ENCODE assay signal across 8 cellular contexts in the genomic region with DNA sequence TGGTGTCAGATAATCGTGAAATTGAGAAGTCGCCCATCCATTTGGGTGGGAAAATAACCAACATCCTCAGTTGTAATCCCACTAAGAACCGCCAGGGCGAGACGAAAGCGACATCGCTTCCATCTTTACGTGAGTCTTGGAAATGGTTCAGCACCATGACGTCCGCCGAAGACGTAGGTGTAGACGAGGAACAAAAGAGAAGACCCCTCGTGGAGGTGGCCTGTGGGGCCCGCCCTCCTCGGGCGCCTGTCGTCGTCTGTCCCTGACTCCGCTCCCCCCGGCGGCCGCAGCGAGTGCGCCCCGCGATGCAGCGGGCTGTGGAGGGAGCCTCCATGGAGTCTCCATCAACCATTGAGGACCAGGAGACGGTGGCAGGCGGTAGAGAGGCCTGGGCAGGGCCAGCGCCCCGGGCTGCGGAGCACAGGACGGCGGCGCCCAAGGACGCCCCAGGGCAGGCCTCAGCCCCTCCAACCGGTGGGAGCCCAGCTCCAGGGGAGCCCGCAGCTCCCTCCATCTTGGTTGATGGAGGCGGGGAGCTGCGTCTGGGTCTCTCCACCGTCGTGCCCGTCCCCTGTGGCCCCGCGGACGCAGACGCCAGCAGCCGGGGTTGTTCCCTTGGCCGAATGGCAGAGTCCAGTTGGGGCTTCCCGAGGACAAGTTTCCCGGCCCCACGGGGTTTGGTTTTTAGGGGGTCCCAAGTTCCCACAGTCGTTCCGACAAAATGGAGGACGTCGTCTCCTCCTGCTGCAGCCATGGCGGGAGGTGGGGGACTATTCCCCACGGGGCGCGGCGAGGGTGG. TPM values are rescaled to one million over a fixed set of nuclear protein-coding genes. Genes with fewer than 3 reads are reported as not detected.
A peak's percentile ranks its signal among the peaks of the same experiment; 100 is the strongest.
DNase-seq lines count a peak whose midpoint lies in the region; ATAC-seq and TF ChIP-seq lines count a peak whose summit lies in the region.

No MANE protein-coding gene starts in this region.

- H3K9me3 Mint-ChIP-seq in CD4-positive, CD25-positive, alpha-beta regulatory T cell: peaks cover 0 to 2% (median 0%) of the 10 kb centered on the region in 7 donors

- WGBS in stomach, 5 donors: 1 to 3% (median 2%) methylated on average over 28 to 62 of the region's 62 CpGs

- intact Hi-C loops in stomach (cut with DNase I; ENCODE audit: low total_unique reads): no loop called here

- H3K4me3 ChIP-seq in CD4-positive, CD25-positive, alpha-beta regulatory T cell (ENCODE audit: low read depth, low read length): peak overlapping the region; percentile 73
- H3K4me3 ChIP-seq in Peyer's patch (peak overlapping the region; percentile 76 to 93 (median 88)), neuron (ENCODE audit: low read length) (peak overlapping the region; percentile 51), stomach (peak overlapping the region; percentile 81 to 89 (median 81))

- peak; percentile 73 to 89 (median 79) for TF ChIP-seq CTCF in Peyer's patch (IDR thresholded peaks at IDR 0.05)
- peak in 6 of 7 experiments; percentile 37 to 91 (median 78) for TF ChIP-seq CTCF in stomach (IDR thresholded peaks at IDR 0.05)

- H3K36me3 Mint-ChIP-seq in CD4-positive, CD25-positive, alpha-beta regulatory T cell: peaks cover 6% of the 10 kb centered on the region

- H3K4me1 Mint-ChIP-seq in CD4-positive, CD25-positive, alpha-beta regulatory T cell: peaks cover 19 to 34% (median 27%) of the 10 kb centered on the region in 4 donors

- peaks cover 15% of the 10 kb centered on the region for H3K27me3 Mint-ChIP-seq in CD4-positive, CD25-positive, alpha-beta regulatory T cell

- peak overlapping the region; percentile 91 for H3K27ac ChIP-seq in CD4-positive, CD25-positive, alpha-beta regulatory T cell (ENCODE audit: insufficient read depth, low read length, poor library complexity, severe bottlenecking)
- H3K27ac ChIP-seq in Peyer's patch: peak overlapping the region; percentile 98 to 99 (median 99)
- H3K27ac ChIP-seq in stomach: peak overlapping the region; percentile 97 to 100 (median 99)

- TF ChIP-seq POLR2A in Peyer's patch (IDR thresholded peaks at IDR 0.05): peak in 1 of 2 donors; percentile 37
- TF ChIP-seq POLR2A in stomach (IDR thresholded peaks at IDR 0.05): no peak

- peak; percentile 14 to 18 for ATAC-seq in CD4-positive, CD25-positive, alpha-beta regulatory T cell (ENCODE audit: low read depth in 2 of 2)
- ATAC-seq in GM19455 (IDR thresholded peaks at IDR 0.05; ENCODE audit: unreplicated experiment): peak; percentile 26

- no peaks in the 10 kb centered on the region for H3K9me3 ChIP-seq in CD4-positive, CD25-positive, alpha-beta regulatory T cell (ENCODE audit: control insufficient read depth in 2 of 2, low read length in 2 of 2)
- no peaks in the 10 kb centered on the region for H3K9me3 ChIP-seq in Peyer's patch
- H3K9me3 ChIP-seq in neuron (ENCODE audit: low read length): no peaks in the 10 kb centered on the region
- H3K9me3 ChIP-seq in stomach: no peaks in the 10 kb centered on the region

- peaks cover 3% of the 10 kb centered on the region for H3K27me3 ChIP-seq in CD4-positive, CD25-positive, alpha-beta regulatory T cell (ENCODE audit: control insufficient read depth, insufficient read depth, low read length)
- H3K27me3 ChIP-seq in Peyer's patch (no peaks in the 10 kb centered on the region), neuron (ENCODE audit: insufficient read depth, low read length) (no peaks in the 10 kb centered on the region), stomach (no peaks in the 10 kb centered on the region)

- peak overlapping the region; percentile 89 to 98 (median 92) for H3K4me3 Mint-ChIP-seq in CD4-positive, CD25-positive, alpha-beta regulatory T cell

- peak overlapping the region; percentile 78 to 88 (median 86) for H3K27ac Mint-ChIP-seq in CD4-positive, CD25-positive, alpha-beta regulatory T cell

- H3K4me1 ChIP-seq in CD4-positive, CD25-positive, alpha-beta regulatory T cell (ENCODE audit: control insufficient read depth, insufficient read depth, low read length, poor library complexity, severe bottlenecking): peaks cover 28% of the 10 kb centered on the region
- H3K4me1 ChIP-seq in Peyer's patch: peaks cover 0 to 24% (median 5%) of the 10 kb centered on the region in 4 donors
- H3K4me1 ChIP-seq in neuron (ENCODE audit: insufficient read depth, low read length): peaks cover 20% of the 10 kb centered on the region
- H3K4me1 ChIP-seq in stomach: peaks cover 18 to 35% (median 33%) of the 10 kb centered on the region in 4 donors

- TF ChIP-seq EP300 in stomach (IDR thresholded peaks at IDR 0.05): no peak

- H2AFZ ChIP-seq in neuron (ENCODE audit: low read depth, low read length): peak overlapping the region; percentile 86

- DNase-seq in CD4-positive, CD25-positive, alpha-beta regulatory T cell: peak; percentile 77 to 89 (median 82)
- DNase-seq in HuH-7.5 (ENCODE audit: low spot score): peak; percentile 64
- DNase-seq in Peyer's patch: peak; percentile 77 to 93 (median 83)
- peak; percentile 77 for DNase-seq in activated gamma-delta T cell treated with Interleukin-2 at 50 U/mL for 16 hours
- DNase-seq in foreskin melanocyte: peak; percentile 72
- peak; percentile 78 for DNase-seq in stomach

- no peaks in the 10 kb centered on the region for H3K36me3 ChIP-seq in CD4-positive, CD25-positive, alpha-beta regulatory T cell (ENCODE audit: control insufficient read depth, insufficient read depth, low read length)
- peaks cover 0 to 9% (median 0%) of the 10 kb centered on the region in 3 donors for H3K36me3 ChIP-seq in Peyer's patch
- peaks cover 18% of the 10 kb centered on the region for H3K36me3 ChIP-seq in neuron (ENCODE audit: insufficient read depth, low read length)
- peaks cover 0 to 10% (median 0%) of the 10 kb centered on the region in 4 donors for H3K36me3 ChIP-seq in stomach

RNA-seq across cellular contexts. Expression of a gene that starts 1.0 kb away (rescaled TPM):
- total RNA-seq in CD4-positive, CD25-positive, alpha-beta regulatory T cell: 112 TPM
- 10 to 100 TPM; 11.0 to 15.1 (median 13.4) TPM for polyA plus RNA-seq in CD4-positive, CD25-positive, alpha-beta regulatory T cell
- 100 to 1,000 TPM in 1 of 4 donors, 10 to 100 TPM in 3; 50.3 to 149 (median 77.1) TPM for total RNA-seq in Peyer's patch
- 100 to 1,000 TPM in 4 of 5 donors, 10 to 100 TPM in 1; 45.5 to 182 (median 111) TPM for total RNA-seq in stomach
- 10 to 100 TPM; 10.8 to 22.5 (median 13.0) TPM for polyA plus RNA-seq in stomach

Comparison
In these comparisons a context has a peak if more than half of its experiments do, and no peak if none do; other contexts are left out.
1. Peak in every context shown above with its lines: DNase-seq, ATAC-seq, H3K4me3 ChIP-seq and H3K27ac ChIP-seq.